In genomic region chr11:34263462-34264186, GRCh38 we compare ENCODE assay signal across 1 cellular context.
TF ChIP-seq lines count a peak whose summit lies in the region.

No MANE protein-coding gene starts in this region.

TF ChIP-seq in GM23338, 12 proteins besides CTCF, POLR2A, EP300 and RAD21 (continued from another document):
- TF ChIP-seq ZNF462 (CRISPR knock-in tag; IDR thresholded peaks at IDR 0.05) (no peak), JUNB (IDR thresholded peaks at IDR 0.05; ENCODE audit: unreplicated experiment) (no peak)
